Comparison of ENCODE assay signal across 8 cellular contexts in the genomic region with DNA sequence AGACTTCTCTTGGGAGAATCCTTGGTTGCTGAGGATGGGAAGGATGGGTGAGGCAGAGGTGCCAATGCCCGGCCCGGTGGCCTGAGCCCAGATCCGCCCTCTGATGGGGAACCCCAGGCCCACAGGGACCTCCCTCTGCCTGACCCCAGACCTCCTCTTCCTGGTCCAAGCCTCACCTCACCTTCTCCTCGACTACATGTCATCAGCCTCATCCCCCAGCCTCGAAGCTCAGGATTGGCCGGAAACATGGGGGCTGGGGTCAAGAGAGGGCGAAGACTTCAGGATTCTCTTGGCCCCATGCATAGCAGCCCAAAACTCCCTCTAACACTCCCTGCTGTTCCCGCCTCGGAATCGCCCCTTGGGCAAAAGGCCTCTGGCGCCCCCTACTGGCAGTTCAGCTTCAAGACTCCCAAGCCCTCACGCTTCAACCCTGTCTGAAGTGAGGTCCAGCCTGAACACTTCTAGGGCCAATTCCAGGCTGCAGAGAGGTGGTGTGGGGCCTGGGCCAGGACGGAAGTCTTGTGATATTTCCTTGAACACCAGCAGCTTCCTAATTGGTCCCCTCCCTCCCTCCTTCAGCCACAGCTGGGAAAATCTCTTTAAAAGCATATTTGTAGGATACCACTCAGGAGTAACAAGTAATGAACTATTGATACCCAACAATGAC. TPM values are rescaled to one million over a fixed set of nuclear protein-coding genes. Genes with fewer than 3 reads are reported as not detected.
A peak's percentile ranks its signal among the peaks of the same experiment; 100 is the strongest.
DNase-seq lines count a peak whose midpoint lies in the region; ATAC-seq and TF ChIP-seq lines count a peak whose summit lies in the region.

No MANE protein-coding gene starts in this region.

- 3 to 5% methylated on average over 13 of the region's 13 CpGs for WGBS in lower leg skin, 2 donors

- intact Hi-C loops in lower leg skin (cut with DNase I; ENCODE audit: low total_unique reads): loop anchor here (5.0 kb wide), 2 partner anchors 108 to 168 kb away; no protein-coding TSS in a partner anchor

- TF ChIP-seq POLR2A in lower leg skin (IDR thresholded peaks at IDR 0.05) (no peak), GM18505 (IDR thresholded peaks at IDR 0.05; ENCODE audit: borderline replicate concordance, extremely low read depth, insufficient read depth, insufficient read length) (no peak)

- TF ChIP-seq CTCF in coronary artery (IDR thresholded peaks at IDR 0.05) (peak; percentile 86), lower leg skin (IDR thresholded peaks at IDR 0.05) (peak in 2 of 3 donors; percentile 58 to 88)

- ATAC-seq in HG03342 (IDR thresholded peaks at IDR 0.05; ENCODE audit: unreplicated experiment): peak; percentile 52
- ATAC-seq in GM18505 (IDR thresholded peaks at IDR 0.05; ENCODE audit: unreplicated experiment): no peak

- no peak overlapping the region for H3K4me3 ChIP-seq in coronary artery
- no peak overlapping the region for H3K4me3 ChIP-seq in lower leg skin (ENCODE audit: low read depth, poor library complexity, severe bottlenecking)

- H3K27ac ChIP-seq in coronary artery: no peak overlapping the region

- DNase-seq in D341Med (ENCODE audit: low spot score) (peak; percentile 94), NCI-H748 (lab: John Stamatoyannopoulos, UW; ENCODE audit: unreplicated experiment) (peak; percentile 83), coronary artery (ENCODE audit: low spot score) (peak; percentile 88), lower leg skin (ENCODE audit: low spot score in 2 of 2) (peak; percentile 85 to 98)
- DNase-seq in activated CD4-positive, alpha-beta T cell treated with anti-CD3 and anti-CD28 coated beads, Interleukin-2, amount 50 U/mL, for 4 hours: peak; percentile 90 to 91
- DNase-seq in stimulated activated CD4-positive, alpha-beta T cell treated with anti-CD3 and anti-CD28 coated beads, TNF-alpha, amount 100 ng/mL, for 48 hours (ENCODE audit: low read depth in 3 of 3): peak; percentile 83 to 93 (median 91)

RNA-seq across cellular contexts. Expression of a gene that starts 47.2 kb away (rescaled TPM):
- 10 to 100 TPM; 58.5 to 84.4 (median 68.2) TPM for total RNA-seq in lower leg skin
